In the genomic region with DNA sequence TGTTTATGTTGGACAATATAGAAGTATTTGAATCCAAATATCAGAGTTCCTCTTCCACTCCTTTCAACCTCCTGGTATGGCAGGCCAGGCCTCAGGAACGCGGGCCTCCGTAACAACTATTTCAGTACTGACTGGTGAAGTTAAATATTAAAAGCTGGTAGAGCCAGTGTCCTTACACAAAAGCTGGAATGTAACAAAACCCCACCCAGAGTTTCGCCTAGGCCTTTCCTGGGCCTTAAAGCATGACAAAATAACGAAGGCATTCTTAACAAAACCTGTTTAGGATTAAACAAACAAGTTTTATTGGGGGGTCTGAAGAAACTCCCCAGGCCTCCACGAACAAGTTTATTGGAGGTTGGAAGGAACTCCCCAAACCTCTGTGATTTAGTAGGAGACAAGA, we compare ENCODE assay signal across 13 cellular contexts.
DNase-seq lines count a peak whose midpoint lies in the region; ATAC-seq and TF ChIP-seq lines count a peak whose summit lies in the region.
"Had no signal": no experiment of that assay in that cellular context is flagged by ENCODE, and none has a peak within 500 bp of the region (broad histone marks: within the 10 kb centered on the region; RNA-seq: fewer than 3 reads in every experiment).

No MANE protein-coding gene starts in this region.

- H3K4me1 ChIP-seq in prostate gland (replicated peaks): no peaks in the 10 kb centered on the region
- no peaks in the 10 kb centered on the region for H3K4me1 ChIP-seq in aorta (ENCODE audit: control insufficient read depth in 1 of 2, insufficient read depth in 2 of 2, low read length in 2 of 2)

- TF ChIP-seq POLR2A in prostate gland (IDR thresholded peaks at IDR 0.05): no peak

- H3K27me3 ChIP-seq in prostate gland (replicated peaks; ENCODE audit: insufficient read depth) (no peaks in the 10 kb centered on the region), aorta (ENCODE audit: control insufficient read depth in 1 of 2, insufficient read depth in 2 of 2, low read length in 1 of 2) (no peaks in the 10 kb centered on the region)

- peak; percentile 50 for DNase-seq in ELF-1 (ENCODE audit: low read depth, low spot score)
- DNase-seq in astrocyte of the hippocampus (ENCODE audit: low read depth, low spot score): peak; percentile 38
- peak; percentile 95 for DNase-seq in kidney tubule cell (ENCODE audit: low spot score)
- peak; percentile 55 for DNase-seq in prostate gland (ENCODE audit: low spot score)
- DNase-seq in NOMO-1 treated with DMSO at 0.1 percent for 48 hours (lab: John Stamatoyannopoulos, UW; ENCODE audit: unreplicated experiment): no peak
- no peak for DNase-seq in aorta
- DNase-seq: activated CD4-positive, CD25-positive, alpha-beta regulatory T cell treated with anti-CD3 and anti-CD28 coated beads, Interleukin-2, amount 50 U/mL, for 72 hours; activated naive CD8-positive, alpha-beta T cell treated with anti-CD3 and anti-CD28 coated beads for 36 hours; cerebellar nuclear complex; NCI-H510A had no signal

- no peaks in the 10 kb centered on the region for H3K9me3 ChIP-seq in prostate gland
- H3K9me3 ChIP-seq in aorta (ENCODE audit: control insufficient read depth, low read length): no peaks in the 10 kb centered on the region

- no peaks in the 10 kb centered on the region for H3K36me3 ChIP-seq in prostate gland
- H3K36me3 ChIP-seq in aorta (ENCODE audit: control insufficient read depth in 1 of 2, insufficient read depth in 2 of 2, low read length in 1 of 2): no peaks in the 10 kb centered on the region

- peak overlapping the region; percentile 60 to 70 for H3K27ac ChIP-seq in prostate gland
- no peak overlapping the region for H3K27ac ChIP-seq in aorta (ENCODE audit: low read depth in 1 of 2, low read length in 2 of 2)

- no peak for TF ChIP-seq CTCF in prostate gland (IDR thresholded peaks at IDR 0.05)

- intact Hi-C loops in prostate gland (cut with DNase I) (no loop called here), aorta (cut with DNase I) (loop anchor here (10.0 kb wide), 2 partner anchors 55 to 215 kb away; no protein-coding TSS in a partner anchor)

- H3K4me3 ChIP-seq in prostate gland (no peak overlapping the region), aorta (ENCODE audit: low read length in 2 of 2) (no peak overlapping the region)
- H3K4me3 ChIP-seq: K562 had no signal

- no peak for ATAC-seq in HG03457 (IDR thresholded peaks at IDR 0.05; ENCODE audit: unreplicated experiment)
- ATAC-seq in HG03571 (IDR thresholded peaks at IDR 0.05; ENCODE audit: unreplicated experiment): no peak
- no peak for ATAC-seq in aorta (ENCODE audit: low FRiP score)
- ATAC-seq: K562 had no signal

- 53% methylated on average over 6 of the region's 6 CpGs for WGBS in prostate gland
- WGBS in aorta, 2 donors: 8 to 52% methylated on average over 6 of the region's 6 CpGs

Comparison
In these comparisons a context has a peak if more than half of its experiments do, and no peak if none do; other contexts are left out.
1. DNase-seq: peak in ELF-1 (single experiment), astrocyte of the hippocampus (single experiment), kidney tubule cell (single experiment) and prostate gland (single experiment); none in NOMO-1 treated with DMSO at 0.1 percent for 48 hours (single experiment) and aorta (0 of 2).
2. H3K27ac ChIP-seq: peak in prostate gland (2 of 2); none in aorta (0 of 2).